ENCODE assay signal across 32 cellular contexts in genomic region chr18:49591775-49592174, GRCh38. TPM values are rescaled to one million over a fixed set of nuclear protein-coding genes. Genes with fewer than 3 reads are reported as not detected.
A peak's percentile ranks its signal among the peaks of the same experiment; 100 is the strongest.
DNase-seq lines count a peak whose midpoint lies in the region; ATAC-seq, FAIRE-seq and TF ChIP-seq lines count a peak whose summit lies in the region.
"Had no signal": no experiment of that assay in that cellular context is flagged by ENCODE, and none has a peak within 500 bp of the region (broad histone marks: within the 10 kb centered on the region; RNA-seq: fewer than 3 reads in every experiment).

No MANE protein-coding gene starts in this region.

- no peak for TF ChIP-seq CTCF in Caco-2 (IDR thresholded peaks at IDR 0.05; ENCODE audit: insufficient read depth in 1 of 2, low read depth in 1 of 2, low read length in 1 of 2, severe bottlenecking in 1 of 2, unreplicated experiment in 1 of 2)
- TF ChIP-seq CTCF in Peyer's patch (IDR thresholded peaks at IDR 0.05): no peak
- no peak for TF ChIP-seq CTCF in hepatocyte (IDR thresholded peaks at IDR 0.05; ENCODE audit: poor library complexity)
- no peak for TF ChIP-seq CTCF in nephron (IDR thresholded peaks at IDR 0.05; ENCODE audit: unreplicated experiment in 3 of 3)
- no peak for TF ChIP-seq CTCF in Calu3 (IDR thresholded peaks at IDR 0.05; ENCODE audit: unreplicated experiment)

- TF ChIP-seq POLR2A in Peyer's patch (IDR thresholded peaks at IDR 0.05) (no peak), H54 (IDR thresholded peaks at IDR 0.05; ENCODE audit: low read depth, low read length) (no peak)

- H3K27ac ChIP-seq in Peyer's patch (peak overlapping the region in 3 of 4 donors; percentile 53 to 81 (median 72)), hepatocyte (peak overlapping the region; percentile 63)
- H3K27ac ChIP-seq: BLaER1, heart right ventricle, PC-9, sigmoid colon, thyroid gland had no signal

- H3K4me3 ChIP-seq in Caco-2 (ENCODE audit: low read depth, low read length) (no peak overlapping the region), Peyer's patch (no peak overlapping the region), hepatocyte (no peak overlapping the region)
- H3K4me3 ChIP-seq: BLaER1, GM23338, heart right ventricle, K562, MG63, PC-9, sigmoid colon, thyroid gland had no signal

- H3K9me3 ChIP-seq in Caco-2: no peaks in the 10 kb centered on the region
- no peaks in the 10 kb centered on the region for H3K9me3 ChIP-seq in Peyer's patch
- H3K9me3 ChIP-seq in hepatocyte (ENCODE audit: low read depth): no peaks in the 10 kb centered on the region
- H3K9me3 ChIP-seq: BLaER1, heart right ventricle, MG63, sigmoid colon, thyroid gland had no signal

- H3K9me3 Mint-ChIP-seq in Caco-2 (ENCODE audit: unreplicated experiment) (no peaks in the 10 kb centered on the region), nephron (no peaks in the 10 kb centered on the region), Calu3 (ENCODE audit: low read depth, unreplicated experiment) (no peaks in the 10 kb centered on the region)
- H3K9me3 Mint-ChIP-seq: activated CD8-positive, alpha-beta T cell treated with anti-CD3 and anti-CD28 coated beads for 36 hours; activated T-helper 1 cell treated with anti-CD3 and anti-CD28 coated beads, Interleukin-12 subunit alpha, Interleukin-12 subunit beta, Interleukin-2, Interleukin-4 antibody, amounts not matched to agents 30 ng/mL and 10 ng/mL and 1 ng/mL, durations not matched to agents 14 hours and 24 hours and 36 hours; dendritic cell treated with granulocyte-macrophage colony-stimulating factor and Interleukin-4, amounts not matched to agents 40 ng/mL and 50 ng/mL, for 4 days; endodermal cell; GM23338; HFFc6 had no signal

- POLR2A ChIA-PET in Caco-2 (lab: Charles Lee): no interaction called here

- peaks cover 6% of the 10 kb centered on the region for H3K4me1 Mint-ChIP-seq in Caco-2 (ENCODE audit: low read depth, unreplicated experiment)
- H3K4me1 Mint-ChIP-seq in nephron: no peaks in the 10 kb centered on the region
- H3K4me1 Mint-ChIP-seq in Calu3 (ENCODE audit: low read depth, unreplicated experiment): peaks cover 14% of the 10 kb centered on the region
- H3K4me1 Mint-ChIP-seq: activated CD4-positive, alpha-beta T cell treated with anti-CD3 and anti-CD28 coated beads for 36 hours had no signal

- H3K27me3 ChIP-seq in Caco-2 (replicated peaks; ENCODE audit: control insufficient read depth, insufficient read depth, low read length) (no peaks in the 10 kb centered on the region), Peyer's patch (no peaks in the 10 kb centered on the region), hepatocyte (no peaks in the 10 kb centered on the region)
- H3K27me3 ChIP-seq: BLaER1, MG63, sigmoid colon, thyroid gland had no signal

- BruUV-seq in Caco-2 (replicated peaks; lab: Mats Ljungman, UMichigan): TSS peak; percentile 24
- BruUV-seq in Calu3 (replicated peaks; lab: Mats Ljungman, UMichigan): no TSS peak

- DNase-seq in Caco-2: no peak
- peak in 1 of 3 donors; percentile 56 for DNase-seq in Peyer's patch
- DNase-seq in hepatocyte (ENCODE audit: low spot score): peak; percentile 41
- no peak for DNase-seq in H54 (ENCODE audit: insufficient read length, low spot score)
- no peak for DNase-seq in Calu3
- DNase-seq in GDM1 (lab: John Stamatoyannopoulos, UW): no peak
- DNase-seq: activated CD4-positive, alpha-beta T cell treated with anti-CD3 and anti-CD28 coated beads for 36 hours; activated CD8-positive, alpha-beta memory T cell treated with anti-CD3 and anti-CD28 coated beads, Interleukin-2, amount 50 U/mL, for 48 hours; activated CD8-positive, alpha-beta T cell treated with anti-CD3 and anti-CD28 coated beads for 36 hours; activated naive CD4-positive, alpha-beta T cell treated with Interleukin-2 at 50 U/mL for 16 hours; central memory CD4-positive, alpha-beta T cell; endodermal cell; heart right ventricle; HFFc6; MG63; NCI-H2029; NCI-H524 treated with DMSO at 0.1 percent for 48 hours; PC-9; posterior cingulate gyrus; Right ventricle myocardium superior; sigmoid colon; stimulated activated CD4-positive, alpha-beta T cell treated with anti-CD3 and anti-CD28 coated beads, Interleukin-4, amount 100 ng/mL, for 1 hour had no signal

- no peaks in the 10 kb centered on the region for H3K27me3 Mint-ChIP-seq in Caco-2 (ENCODE audit: insufficient read depth, unreplicated experiment)
- peaks cover 5% of the 10 kb centered on the region for H3K27me3 Mint-ChIP-seq in nephron (ENCODE audit: low read depth)
- no peaks in the 10 kb centered on the region for H3K27me3 Mint-ChIP-seq in Calu3 (ENCODE audit: unreplicated experiment)
- H3K27me3 Mint-ChIP-seq: dendritic cell treated with granulocyte-macrophage colony-stimulating factor and Interleukin-4, amounts not matched to agents 40 ng/mL and 50 ng/mL, for 4 days had no signal

- H3K4me3 Mint-ChIP-seq in Caco-2 (ENCODE audit: unreplicated experiment) (no peak overlapping the region), nephron (no peak overlapping the region), Calu3 (ENCODE audit: low read depth, unreplicated experiment) (no peak overlapping the region)
- H3K4me3 Mint-ChIP-seq: activated CD4-positive, alpha-beta T cell treated with anti-CD3 and anti-CD28 coated beads for 36 hours; activated CD8-positive, alpha-beta T cell treated with anti-CD3 and anti-CD28 coated beads for 36 hours; activated T-helper 1 cell treated with anti-CD3 and anti-CD28 coated beads, Interleukin-12 subunit alpha, Interleukin-12 subunit beta, Interleukin-2, Interleukin-4 antibody, amounts not matched to agents 30 ng/mL and 10 ng/mL and 1 ng/mL, durations not matched to agents 14 hours and 24 hours and 36 hours; dendritic cell treated with granulocyte-macrophage colony-stimulating factor and Interleukin-4, amounts not matched to agents 40 ng/mL and 50 ng/mL, for 4 days; endodermal cell; GM23338; HFFc6 had no signal

- H3K36me3 Mint-ChIP-seq in Caco-2 (ENCODE audit: insufficient read depth, unreplicated experiment) (peaks cover 69% of the 10 kb centered on the region), nephron (ENCODE audit: low read depth) (peaks cover 25% of the 10 kb centered on the region), Calu3 (ENCODE audit: insufficient read depth, unreplicated experiment) (peaks cover 31% of the 10 kb centered on the region)

- H3K27ac Mint-ChIP-seq in Caco-2 (ENCODE audit: unreplicated experiment): no peak overlapping the region
- H3K27ac Mint-ChIP-seq in nephron: peak overlapping the region; percentile 22 to 40 (median 23)
- no peak overlapping the region for H3K27ac Mint-ChIP-seq in Calu3 (ENCODE audit: unreplicated experiment)
- H3K27ac Mint-ChIP-seq: activated CD4-positive, alpha-beta T cell treated with anti-CD3 and anti-CD28 coated beads for 36 hours; activated CD8-positive, alpha-beta T cell treated with anti-CD3 and anti-CD28 coated beads for 36 hours; activated T-helper 1 cell treated with anti-CD3 and anti-CD28 coated beads, Interleukin-12 subunit alpha, Interleukin-12 subunit beta, Interleukin-2, Interleukin-4 antibody, amounts not matched to agents 30 ng/mL and 10 ng/mL and 1 ng/mL, durations not matched to agents 14 hours and 24 hours and 36 hours; dendritic cell treated with granulocyte-macrophage colony-stimulating factor and Interleukin-4, amounts not matched to agents 40 ng/mL and 50 ng/mL, for 4 days; endodermal cell; GM23338; HFFc6 had no signal

- 61% methylated on average over 4 of the region's 4 CpGs for WGBS in hepatocyte (ENCODE audit: low lambda C conversion rate, missing lambda C conversion rate)

- H3K36me3 ChIP-seq in Caco-2 (ENCODE audit: control insufficient read depth, insufficient read depth, low read length) (no peaks in the 10 kb centered on the region; the same call in 1 of the 2 replicates), Peyer's patch (peaks cover 0 to 7% (median 0%) of the 10 kb centered on the region in 3 donors), hepatocyte (replicated peaks; ENCODE audit: insufficient read depth, low read depth) (no peaks in the 10 kb centered on the region)
- H3K36me3 ChIP-seq: BLaER1, heart right ventricle, MG63, sigmoid colon had no signal

- H2AFZ ChIP-seq in hepatocyte: no peak overlapping the region
- H2AFZ ChIP-seq: GM23338, PC-9 had no signal

- no peaks in the 10 kb centered on the region for H3K9me2 ChIP-seq in hepatocyte (replicated peaks; ENCODE audit: insufficient read depth)

- CTCF ChIA-PET in Caco-2 (lab: Charles Lee): no interaction called here
- CTCF ChIA-PET in Calu3 (lab: Charles Lee): no interaction called here

- H3K79me2 ChIP-seq in hepatocyte: no peaks in the 10 kb centered on the region

- H3K4me1 ChIP-seq in Caco-2: no peaks in the 10 kb centered on the region
- peaks cover 0 to 23% (median 0%) of the 10 kb centered on the region in 4 donors for H3K4me1 ChIP-seq in Peyer's patch
- H3K4me1 ChIP-seq in hepatocyte (ENCODE audit: insufficient read depth): peaks cover 11% of the 10 kb centered on the region
- H3K4me1 ChIP-seq: BLaER1, heart right ventricle, sigmoid colon had no signal

- H4K20me1 ChIP-seq in hepatocyte (ENCODE audit: insufficient read depth, poor library complexity, severe bottlenecking): no peaks in the 10 kb centered on the region
- H4K20me1 ChIP-seq: BLaER1 had no signal

- intact Hi-C loops in Caco-2 (cut with micrococcal nuclease; ENCODE audit: unreplicated experiment): loop anchor here (10.0 kb wide), 3 partner anchors 63 to 173 kb away; no protein-coding TSS in a partner anchor
- intact Hi-C loops in Calu3 (cut with micrococcal nuclease; ENCODE audit: unreplicated experiment): loop anchor here (10.0 kb wide), 1 partner anchor 133 kb away; no protein-coding TSS in a partner anchor

- no peak overlapping the region for H3K4me2 ChIP-seq in hepatocyte
- H3K4me2 ChIP-seq: BLaER1, GM23338, PC-9 had no signal

- ATAC-seq in HG03108 (IDR thresholded peaks at IDR 0.05; ENCODE audit: unreplicated experiment): no peak
- ATAC-seq: activated CD4-positive, alpha-beta T cell treated with anti-CD3 and anti-CD28 coated beads for 36 hours; activated CD8-positive, alpha-beta T cell treated with anti-CD3 and anti-CD28 coated beads for 36 hours; GM23338; heart right ventricle; K562 had no signal

- FAIRE-seq in H54 (lab: Jason Lieb, UNC): no peak
- FAIRE-seq: GM18507, HTR-8/SVneo, K562 had no signal

RNA-seq across cellular contexts. Expression of gene LIPG, which starts 29.9 kb away (rescaled TPM):
- total RNA-seq in Caco-2 (2022) (86.7 and 87.5 TPM in 2 replicates), Peyer's patch (10 to 100 TPM; 19.3 to 63.5 (median 35.7) TPM), hepatocyte (75.2 and 85.2 TPM in 2 replicates), Calu3 (2022) (36.6 and 44.0 TPM in 2 replicates)
- polyA plus RNA-seq in hepatocyte: 36.9 and 43.4 TPM in 2 replicates
- total RNA-seq: HFFc6 had no signal

Comparison
In these comparisons a context has a peak if more than half of its experiments do, and no peak if none do; other contexts are left out.
1. H3K27ac Mint-ChIP-seq: peak in nephron (3 of 3); none in Caco-2 (single experiment) and Calu3 (single experiment).